In genomic region chr20:1212607-1213396, GRCh38 we compare ENCODE assay signal across 8 cellular contexts. TPM values are rescaled to one million over a fixed set of nuclear protein-coding genes. Genes with fewer than 3 reads are reported as not detected.
DNase-seq lines count a peak whose midpoint lies in the region; FAIRE-seq and TF ChIP-seq lines count a peak whose summit lies in the region.

No MANE protein-coding gene starts in this region.

- no peak overlapping the region; the same call in 1 of the 2 replicates for H3K4me3 ChIP-seq in WERI-Rb-1 (ENCODE audit: low read depth, low read length)

- DNase-seq in COLO829 (ENCODE audit: low spot score), result peak; percentile 80
- peak; percentile 74 for DNase-seq in H54 (ENCODE audit: insufficient read length, low spot score)
- DNase-seq in NCI-H2029 treated with DMSO at 0.1 percent for 48 hours (lab: John Stamatoyannopoulos, UW), result peak; percentile 23
- DNase-seq in WERI-Rb-1, result peak; percentile 71
- peak; percentile 67 to 79 for DNase-seq in T47D (ENCODE audit: low read depth in 1 of 2, low spot score in 1 of 2)
- DNase-seq in immature natural killer cell, result peak; percentile 22 to 41 (median 27)
- peak; percentile 61 for DNase-seq in stimulated activated CD4-positive, alpha-beta T cell treated with anti-CD3 and anti-CD28 coated beads, Interleukin-12 subunit alpha, Interleukin-12 subunit beta, amount 100 ng/mL, for 4 hours
- DNase-seq in cortex of kidney (lab: John Stamatoyannopoulos, UW), result no peak

- no peaks in the 10 kb centered on the region for H3K9me3 Mint-ChIP-seq in immature natural killer cell

- H3K36me3 Mint-ChIP-seq in immature natural killer cell, result no peaks in the 10 kb centered on the region

- peak; percentile 90 for TF ChIP-seq CTCF in WERI-Rb-1 (IDR thresholded peaks at IDR 0.05; ENCODE audit: low read depth, low read length)

- no peaks in the 10 kb centered on the region for H3K36me3 ChIP-seq in WERI-Rb-1

- no peak overlapping the region for H3K27ac Mint-ChIP-seq in immature natural killer cell

- H3K27me3 Mint-ChIP-seq in immature natural killer cell (ENCODE audit: low read depth in 3 of 3), result peaks cover 0 to 11% (median 5%) of the 10 kb centered on the region in 3 donors

- peak; percentile 91 for FAIRE-seq in H54 (lab: Jason Lieb, UNC)

- no peak overlapping the region for H3K27ac ChIP-seq in WERI-Rb-1

- no peak for TF ChIP-seq POLR2A in H54 (IDR thresholded peaks at IDR 0.05; ENCODE audit: low read depth, low read length)

- peaks cover 24% of the 10 kb centered on the region for H3K27me3 ChIP-seq in WERI-Rb-1 (ENCODE audit: insufficient read depth, low read depth, severe bottlenecking)

- no peaks in the 10 kb centered on the region for H3K9me3 ChIP-seq in WERI-Rb-1 (ENCODE audit: severe bottlenecking)

- H3K4me1 Mint-ChIP-seq in immature natural killer cell, result peaks cover 3 to 6% of the 10 kb centered on the region in 2 donors

- no peak overlapping the region for H3K4me3 Mint-ChIP-seq in immature natural killer cell

- in situ Hi-C loops in T47D (cut with HindIII; ENCODE audit: low pct_unique_long_range_greater_than_20kb, low sequenced_read_pairs), result no loop called here

RNA-seq across cellular contexts. Expression of gene C20orf202, which starts 9.5 kb away (rescaled TPM):
- not detected for polyA plus RNA-seq in immature natural killer cell

RNA-seq across cellular contexts. Expression of gene RAD21L1, which starts 13.0 kb away (rescaled TPM):
- not detected for polyA plus RNA-seq in immature natural killer cell

RNA-seq across cellular contexts. Expression of gene TMEM74B, which starts 28.0 kb away (rescaled TPM):
- polyA plus RNA-seq in immature natural killer cell, result not detected

RNA-seq across cellular contexts. Expression of gene SNPH, which starts 53.3 kb away (rescaled TPM):
- 1 to 10 TPM in 2 of 3 donors, under 1 TPM in 1; 0.59 to 2.8 (median 1.1) TPM for polyA plus RNA-seq in immature natural killer cell
